ENCODE assay signal across 10 cellular contexts in the genomic region with DNA sequence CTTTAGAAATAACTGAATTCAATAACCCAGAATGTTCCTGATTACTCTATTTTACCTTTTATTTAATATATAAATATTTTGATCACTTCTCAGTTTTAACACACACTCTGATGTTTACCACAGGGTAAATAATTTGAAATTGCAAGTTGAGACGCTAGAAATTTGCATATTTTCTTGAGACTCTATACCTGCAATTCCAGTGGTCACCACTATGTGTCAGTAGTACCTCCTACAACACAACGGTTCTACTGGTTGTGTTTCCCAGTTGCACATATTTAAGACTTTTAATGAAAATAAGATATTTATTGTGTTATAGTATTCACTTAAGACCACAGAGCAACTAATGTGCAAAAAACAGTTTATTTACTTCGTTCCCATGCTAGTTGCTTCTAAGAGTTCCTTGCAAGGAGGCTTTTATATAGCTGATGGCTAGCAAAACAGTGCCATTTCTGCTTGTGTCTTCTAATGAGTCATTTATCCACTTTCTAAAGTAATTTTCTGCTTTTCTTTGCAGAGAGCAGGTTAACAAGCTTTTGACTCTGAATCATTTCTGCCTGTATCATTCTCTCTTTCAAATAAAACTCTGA.
DNase-seq lines count a peak whose midpoint lies in the region; ATAC-seq and TF ChIP-seq lines count a peak whose summit lies in the region.
"Had no signal": no experiment of that assay in that cellular context is flagged by ENCODE, and none has a peak within 500 bp of the region (broad histone marks: within the 10 kb centered on the region; RNA-seq: fewer than 3 reads in every experiment).

No MANE protein-coding gene starts in this region.

- TF ChIP-seq CTCF in heart right ventricle (IDR thresholded peaks at IDR 0.05) (peak; percentile 29 to 61 (median 51)), Peyer's patch (IDR thresholded peaks at IDR 0.05) (peak in 4 of 6 experiments; percentile 21 to 54 (median 46)), glutamatergic neuron (IDR thresholded peaks at IDR 0.05; ENCODE audit: partially characterized antibody, unreplicated experiment) (peak; percentile 91)

- ATAC-seq in heart right ventricle (no peak), left ventricle myocardium superior (no peak), GM18502 (IDR thresholded peaks at IDR 0.05; ENCODE audit: poor library complexity, unreplicated experiment) (no peak)

- no peaks in the 10 kb centered on the region for H3K4me1 Mint-ChIP-seq in glutamatergic neuron (ENCODE audit: low read depth, unreplicated experiment)
- H3K4me1 Mint-ChIP-seq in activated naive CD4-positive, alpha-beta T cell treated with anti-CD3 and anti-CD28 coated beads for 36 hours (ENCODE audit: low read depth): peaks cover 6% of the 10 kb centered on the region

- intact Hi-C loops in heart right ventricle (cut with DNase I): loop anchor here in 1 of 10 donors (10.0 kb wide), 1 partner anchor 491 kb away; no protein-coding TSS in a partner anchor
- intact Hi-C loops in left ventricle myocardium superior (cut with micrococcal nuclease): no loop called here
- intact Hi-C loops in activated naive CD4-positive, alpha-beta T cell treated with anti-CD3 and anti-CD28 coated beads for 36 hours (cut with micrococcal nuclease): no loop called here

- H3K27ac Mint-ChIP-seq in glutamatergic neuron (ENCODE audit: unreplicated experiment): no peak overlapping the region
- no peak overlapping the region for H3K27ac Mint-ChIP-seq in activated naive CD4-positive, alpha-beta T cell treated with anti-CD3 and anti-CD28 coated beads for 36 hours

- H3K9me3 Mint-ChIP-seq in glutamatergic neuron (ENCODE audit: unreplicated experiment): no peaks in the 10 kb centered on the region
- peaks cover 3% of the 10 kb centered on the region for H3K9me3 Mint-ChIP-seq in activated naive CD4-positive, alpha-beta T cell treated with anti-CD3 and anti-CD28 coated beads for 36 hours

- H3K9me3 ChIP-seq in heart right ventricle: peaks cover 0 to 13% (median 7%) of the 10 kb centered on the region in 11 donors
- H3K9me3 ChIP-seq in Peyer's patch: no peaks in the 10 kb centered on the region
- H3K9me3 ChIP-seq: HAP-1 had no signal

- no peaks in the 10 kb centered on the region for H3K27me3 Mint-ChIP-seq in glutamatergic neuron (ENCODE audit: unreplicated experiment)
- peaks cover 28% of the 10 kb centered on the region for H3K27me3 Mint-ChIP-seq in activated naive CD4-positive, alpha-beta T cell treated with anti-CD3 and anti-CD28 coated beads for 36 hours (ENCODE audit: low read depth)

- DNase-seq in heart right ventricle (no peak), left ventricle myocardium superior (no peak), Peyer's patch (no peak), glutamatergic neuron (no peak)
- no peak for DNase-seq in activated naive CD4-positive, alpha-beta T cell treated with anti-CD3 and anti-CD28 coated beads for 36 hours
- no peak for DNase-seq in stimulated activated CD8-positive, alpha-beta memory T cell treated with anti-CD3 and anti-CD28 coated beads, Interleukin-4, amount 100 ng/mL, for 48 hours
- DNase-seq in activated T-cell treated with anti-CD3 and anti-CD28 coated beads, Interleukin-2, amount 50 U/mL, for 48 hours: no peak
- DNase-seq: NCI-H146 had no signal

- H3K36me3 ChIP-seq in heart right ventricle (peaks cover 0 to 78% (median 8%) of the 10 kb centered on the region in 9 donors), Peyer's patch (no peaks in the 10 kb centered on the region)
- H3K36me3 ChIP-seq: HAP-1 had no signal

- H3K4me1 ChIP-seq in heart right ventricle (no peaks in the 10 kb centered on the region), Peyer's patch (no peaks in the 10 kb centered on the region)
- H3K4me1 ChIP-seq: HAP-1 had no signal

- H3K27me3 ChIP-seq in heart right ventricle (peaks cover 0 to 17% (median 0%) of the 10 kb centered on the region in 7 donors), Peyer's patch (no peaks in the 10 kb centered on the region)

- WGBS in heart right ventricle, 2 donors: 56 to 61% methylated on average over 3 of the region's 3 CpGs

- TF ChIP-seq POLR2A in Peyer's patch (IDR thresholded peaks at IDR 0.05): no peak

- H3K36me3 Mint-ChIP-seq in glutamatergic neuron (ENCODE audit: unreplicated experiment): no peaks in the 10 kb centered on the region
- H3K36me3 Mint-ChIP-seq in activated naive CD4-positive, alpha-beta T cell treated with anti-CD3 and anti-CD28 coated beads for 36 hours (ENCODE audit: low read depth): no peaks in the 10 kb centered on the region

- H3K27ac ChIP-seq in heart right ventricle (no peak overlapping the region), Peyer's patch (no peak overlapping the region)

- no peak overlapping the region for H3K4me3 Mint-ChIP-seq in glutamatergic neuron (ENCODE audit: unreplicated experiment)
- H3K4me3 Mint-ChIP-seq in activated naive CD4-positive, alpha-beta T cell treated with anti-CD3 and anti-CD28 coated beads for 36 hours: no peak overlapping the region

- H3K4me3 ChIP-seq in heart right ventricle (no peak overlapping the region), Peyer's patch (no peak overlapping the region)
- H3K4me3 ChIP-seq: HAP-1 had no signal

- CTCF ChIA-PET in activated naive CD4-positive, alpha-beta T cell treated with anti-CD3 and anti-CD28 coated beads for 36 hours (lab: Charles Lee): interaction anchor here (0.7 to 0.9 kb wide), 3 partner anchors 10 to 403 kb away, joined by 3 read pairs; no protein-coding TSS in a partner anchor
